34 cellular contexts compared by ENCODE assay signal in the genomic region with DNA sequence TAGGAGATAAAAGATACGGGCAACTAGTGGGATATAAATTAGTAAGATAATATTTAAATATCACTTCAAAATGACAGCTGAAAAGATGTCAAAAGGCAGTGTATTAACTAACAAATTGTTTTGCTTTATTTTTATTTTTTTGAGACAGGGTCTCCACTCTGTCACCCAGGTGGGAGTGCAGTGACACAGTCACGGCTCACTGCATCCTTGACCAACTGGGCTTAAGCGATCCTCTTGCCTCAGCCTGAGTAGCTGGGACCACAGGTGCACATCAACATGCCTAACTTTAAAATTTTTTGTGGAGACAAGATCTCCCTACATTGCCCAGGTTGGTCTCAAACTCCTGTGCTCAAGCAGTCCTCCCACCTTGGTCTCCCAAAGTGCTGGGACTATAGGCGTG.
"Had no signal": no experiment of that assay in that cellular context is flagged by ENCODE, and none has a peak within 500 bp of the region (broad histone marks: within the 10 kb centered on the region; RNA-seq: fewer than 3 reads in every experiment).

No MANE protein-coding gene starts in this region.

- H3K27ac Mint-ChIP-seq: activated naive CD4-positive, alpha-beta T cell treated with anti-CD3 and anti-CD28 coated beads, Interleukin-2, amount 50 U/mL, for 24 hours; activated naive CD8-positive, alpha-beta T cell treated with anti-CD3 and anti-CD28 coated beads, Interleukin-2, amount 50 U/mL, for 24 hours; dendritic cell treated with granulocyte-macrophage colony-stimulating factor and Interleukin-4, amounts not matched to agents 40 ng/mL and 50 ng/mL, for 4 days; natural killer cell treated with Interleukin-12 subunit alpha and Interleukin-12 subunit beta and Interleukin-15 and Interleukin-18, amount 100 ng/mL, for 72 hours; stimulated activated effector memory CD8-positive, alpha-beta T cell treated with anti-CD3 and anti-CD28 coated beads, Interleukin-12 subunit alpha, Interleukin-12 subunit beta, amount 100 ng/mL, for 72 hours; T-cell; T-helper 2 cell treated with Interferon-gamma antibody and Interleukin-4, amounts not matched to agents 5 μg/mL and 100 μg/mL, for 36 hours had no signal

- H3K4me3 Mint-ChIP-seq: activated naive CD8-positive, alpha-beta T cell treated with anti-CD3 and anti-CD28 coated beads, Interleukin-2, amount 50 U/mL, for 24 hours; dendritic cell treated with granulocyte-macrophage colony-stimulating factor and Interleukin-4, amounts not matched to agents 40 ng/mL and 50 ng/mL, for 4 days; natural killer cell treated with Interleukin-12 subunit alpha and Interleukin-12 subunit beta and Interleukin-15 and Interleukin-18, amount 100 ng/mL, for 72 hours; stimulated activated effector memory CD8-positive, alpha-beta T cell treated with anti-CD3 and anti-CD28 coated beads, Interleukin-12 subunit alpha, Interleukin-12 subunit beta, amount 100 ng/mL, for 72 hours; stimulated activated naive CD8-positive, alpha-beta T cell treated with anti-CD3 and anti-CD28 coated beads, Interleukin-15, amount 100 ng/mL, for 72 hours; T-cell; T-helper 2 cell treated with Interferon-gamma antibody and Interleukin-4, amounts not matched to agents 5 μg/mL and 100 μg/mL, for 36 hours had no signal

- ATAC-seq: activated naive CD8-positive, alpha-beta T cell treated with anti-CD3 and anti-CD28 coated beads, Interleukin-2, amount 50 U/mL, for 24 hours; foreskin keratinocyte; heart right ventricle; left lung; mucosa of descending colon; natural killer cell treated with Interleukin-12 subunit alpha and Interleukin-12 subunit beta and Interleukin-15 and Interleukin-18, amount 100 ng/mL, for 72 hours; sciatic nerve; stimulated activated effector memory CD8-positive, alpha-beta T cell treated with anti-CD3 and anti-CD28 coated beads, Interleukin-12 subunit alpha, Interleukin-12 subunit beta, amount 100 ng/mL, for 72 hours; stimulated activated naive CD8-positive, alpha-beta T cell treated with anti-CD3 and anti-CD28 coated beads, Interleukin-15, amount 100 ng/mL, for 72 hours; T-cell had no signal

- H3K9me3 Mint-ChIP-seq: activated naive CD4-positive, alpha-beta T cell treated with anti-CD3 and anti-CD28 coated beads, Interleukin-2, amount 50 U/mL, for 24 hours; activated naive CD8-positive, alpha-beta T cell treated with anti-CD3 and anti-CD28 coated beads, Interleukin-2, amount 50 U/mL, for 24 hours; dendritic cell treated with granulocyte-macrophage colony-stimulating factor and Interleukin-4, amounts not matched to agents 40 ng/mL and 50 ng/mL, for 4 days; natural killer cell treated with Interleukin-12 subunit alpha and Interleukin-12 subunit beta and Interleukin-15 and Interleukin-18, amount 100 ng/mL, for 72 hours; stimulated activated effector memory CD8-positive, alpha-beta T cell treated with anti-CD3 and anti-CD28 coated beads, Interleukin-12 subunit alpha, Interleukin-12 subunit beta, amount 100 ng/mL, for 72 hours; stimulated activated naive CD8-positive, alpha-beta T cell treated with anti-CD3 and anti-CD28 coated beads, Interleukin-15, amount 100 ng/mL, for 72 hours; T-cell; T-helper 2 cell treated with Interferon-gamma antibody and Interleukin-4, amounts not matched to agents 5 μg/mL and 100 μg/mL, for 36 hours had no signal

- DNase-seq: activated CD4-positive, alpha-beta T cell treated with anti-CD3 and anti-CD28 coated beads for 4 hours; activated CD4-positive, alpha-beta T cell treated with anti-CD3 and anti-CD28 coated beads, Interleukin-2, amount 50 U/mL, for 4 hours; activated CD8-positive, alpha-beta memory T cell treated with anti-CD3 and anti-CD28 coated beads for 24 hours; activated gamma-delta T cell treated with Interleukin-2 at 50 U/mL for 16 hours; activated naive CD8-positive, alpha-beta T cell treated with anti-CD3 and anti-CD28 coated beads, Interleukin-2, amount 50 U/mL, for 24 hours; amygdala; central memory CD4-positive, alpha-beta T cell; effector CD4-positive, alpha-beta T cell; foreskin keratinocyte; heart right ventricle; kidney glomerular epithelial cell; left lung; mesendoderm; mucosa of descending colon; ovary; retina; stimulated activated CD4-positive, alpha-beta T cell treated with anti-CD3 and anti-CD28 coated beads, Interleukin-4, amount 100 ng/mL, for 24 hours; stimulated activated naive CD8-positive, alpha-beta T cell treated with anti-CD3 and anti-CD28 coated beads, Interleukin-15, amount 100 ng/mL, for 72 hours; substantia nigra; T-cell; upper lobe of left lung had no signal

- H3K27ac ChIP-seq: breast epithelium, esophagus muscularis mucosa, foreskin keratinocyte, heart right ventricle, left lung, neutrophil, ovary, skin epidermis, upper lobe of left lung, vagina had no signal

- H3K4me3 ChIP-seq: breast epithelium, esophagus muscularis mucosa, heart right ventricle, left lung, lung, mucosa of descending colon, ovary, prostate gland, skin epidermis, upper lobe of left lung, vagina had no signal

- H3K27me3 Mint-ChIP-seq: activated naive CD4-positive, alpha-beta T cell treated with anti-CD3 and anti-CD28 coated beads, Interleukin-2, amount 50 U/mL, for 24 hours; activated naive CD8-positive, alpha-beta T cell treated with anti-CD3 and anti-CD28 coated beads, Interleukin-2, amount 50 U/mL, for 24 hours; dendritic cell treated with granulocyte-macrophage colony-stimulating factor and Interleukin-4, amounts not matched to agents 40 ng/mL and 50 ng/mL, for 4 days; natural killer cell treated with Interleukin-12 subunit alpha and Interleukin-12 subunit beta and Interleukin-15 and Interleukin-18, amount 100 ng/mL, for 72 hours; stimulated activated naive CD8-positive, alpha-beta T cell treated with anti-CD3 and anti-CD28 coated beads, Interleukin-15, amount 100 ng/mL, for 72 hours; T-cell had no signal

- H3K36me3 ChIP-seq: breast epithelium, esophagus muscularis mucosa, left lung, ovary, prostate gland, upper lobe of left lung, vagina had no signal

- H3K27me3 ChIP-seq: breast epithelium, esophagus muscularis mucosa, foreskin keratinocyte, heart right ventricle, left lung, neutrophil, ovary, upper lobe of left lung, vagina had no signal

- H3K9me3 ChIP-seq: breast epithelium, esophagus muscularis mucosa, heart right ventricle, left lung, mucosa of descending colon, neutrophil, ovary, prostate gland, upper lobe of left lung, vagina had no signal
